ENCODE assay signal across 23 cellular contexts in genomic region chr22:32831571-32831970, GRCh38. TPM values are rescaled to one million over a fixed set of nuclear protein-coding genes. Genes with fewer than 3 reads are reported as not detected.
A peak's percentile ranks its signal among the peaks of the same experiment; 100 is the strongest.
DNase-seq lines count a peak whose midpoint lies in the region; ATAC-seq and TF ChIP-seq lines count a peak whose summit lies in the region.
"Had no signal": no experiment of that assay in that cellular context is flagged by ENCODE, and none has a peak within 500 bp of the region (broad histone marks: within the 10 kb centered on the region; RNA-seq: fewer than 3 reads in every experiment).

No MANE protein-coding gene starts in this region.

- H3K9me3 ChIP-seq in left ventricle myocardium inferior (replicated peaks) (no peaks in the 10 kb centered on the region), gastrocnemius medialis (no peaks in the 10 kb centered on the region), vagina (no peaks in the 10 kb centered on the region)

- H3K4me3 ChIP-seq in left ventricle myocardium inferior (no peak overlapping the region), gastrocnemius medialis (no peak overlapping the region), vagina (no peak overlapping the region)
- H3K4me3 ChIP-seq: dorsolateral prefrontal cortex had no signal

- intact Hi-C loops in left ventricle myocardium inferior (cut with micrococcal nuclease) (no loop called here), Right ventricle myocardium superior (cut with DNase I) (no loop called here), gastrocnemius medialis (cut with DNase I; ENCODE audit: low total_unique reads) (no loop called here), vagina (cut with DNase I) (no loop called here)

- in situ Hi-C loops in gastrocnemius medialis (cut with MboI; ENCODE audit: low sequenced_read_pairs in 4 of 4) = no loop called here

- peak overlapping the region; percentile 86 for H3K27ac ChIP-seq in left ventricle myocardium inferior (replicated peaks)
- peak overlapping the region; percentile 49 for H3K27ac ChIP-seq in layer of hippocampus (ENCODE audit: low read depth, low read length)
- peak overlapping the region; percentile 57 to 72 (median 60) for H3K27ac ChIP-seq in gastrocnemius medialis
- peak overlapping the region; percentile 31 for H3K27ac ChIP-seq in vagina
- H3K27ac ChIP-seq: epithelial cell of prostate had no signal

- TF ChIP-seq CTCF in left ventricle myocardium inferior (IDR thresholded peaks at IDR 0.05; ENCODE audit: borderline replicate concordance) = no peak
- no peak for TF ChIP-seq CTCF in gastrocnemius medialis (IDR thresholded peaks at IDR 0.05 in 4 of 5, conservative IDR thresholded peaks at IDR 0.05 in 1 of 5)
- TF ChIP-seq CTCF in vagina (IDR thresholded peaks at IDR 0.05) = no peak
- no peak for TF ChIP-seq CTCF in omental fat pad (IDR thresholded peaks at IDR 0.05)

- no peak for TF ChIP-seq POLR2A in gastrocnemius medialis (IDR thresholded peaks at IDR 0.05)
- TF ChIP-seq POLR2A in vagina (IDR thresholded peaks at IDR 0.05) = no peak

- no peak for DNase-seq in left ventricle myocardium inferior
- DNase-seq in Right ventricle myocardium superior = no peak
- no peak for DNase-seq in gastrocnemius medialis
- no peak for DNase-seq in vagina (ENCODE audit: extremely low spot score in 2 of 2)
- DNase-seq in omental fat pad (ENCODE audit: low spot score) = no peak
- no peak for DNase-seq in NCI-H2196 treated with DMSO at 0.1 percent for 48 hours (lab: John Stamatoyannopoulos, UW; ENCODE audit: unreplicated experiment)
- DNase-seq in OCI-M2 (lab: John Stamatoyannopoulos, UW; ENCODE audit: unreplicated experiment) = no peak
- DNase-seq: activated CD4-positive, alpha-beta T cell treated with anti-CD3 and anti-CD28 coated beads for 1 hour; activated naive CD4-positive, alpha-beta T cell treated with anti-CD3 and anti-CD28 coated beads for 36 hours; activated T-cell treated with anti-CD3 and anti-CD28 coated beads, Interleukin-2, amount 50 U/mL, for 72 hours; Calu3; central memory CD4-positive, alpha-beta T cell; dorsolateral prefrontal cortex; foreskin fibroblast; hypothalamus; NCI-H1930; NCI-H345; PC-3; T-cell had no signal

- H3K27me3 ChIP-seq in left ventricle myocardium inferior (ENCODE audit: low read depth) (no peaks in the 10 kb centered on the region), layer of hippocampus (ENCODE audit: control insufficient read depth, insufficient read depth, low read length) (no peaks in the 10 kb centered on the region), gastrocnemius medialis (no peaks in the 10 kb centered on the region), vagina (no peaks in the 10 kb centered on the region)
- H3K27me3 ChIP-seq: dorsolateral prefrontal cortex had no signal

- H3K4me1 ChIP-seq in left ventricle myocardium inferior (peaks cover 100% of the 10 kb centered on the region), gastrocnemius medialis (peaks cover 57 to 71% of the 10 kb centered on the region in 2 donors), vagina (peaks cover 94% of the 10 kb centered on the region)

- ATAC-seq in Right ventricle myocardium superior (ENCODE audit: poor library complexity) = no peak
- ATAC-seq in gastrocnemius medialis = no peak
- no peak for ATAC-seq in omental fat pad (ENCODE audit: low FRiP score)
- ATAC-seq: activated T-cell treated with anti-CD3 and anti-CD28 coated beads, Interleukin-2, amount 50 U/mL, for 72 hours; PC-3; sciatic nerve; T-cell had no signal

- H3K36me3 ChIP-seq in left ventricle myocardium inferior (peaks cover 44% of the 10 kb centered on the region), gastrocnemius medialis (no peaks in the 10 kb centered on the region), vagina (peaks cover 0 to 5% of the 10 kb centered on the region in 2 donors)

RNA-seq across cellular contexts. Expression of gene TIMP3, which starts 30.1 kb away (rescaled TPM):
- total RNA-seq in left ventricle myocardium inferior = 250 TPM
- 266 TPM for total RNA-seq in Right ventricle myocardium superior
- 100 to 1,000 TPM; 102 to 247 (median 144) TPM for total RNA-seq in gastrocnemius medialis
- total RNA-seq in vagina = 262 TPM
- total RNA-seq in omental fat pad = 1,000 to 10,000 TPM in 1 of 4 donors, 100 to 1,000 TPM in 3; 561 to 1,580 (median 897) TPM
- total RNA-seq: activated naive CD4-positive, alpha-beta T cell treated with anti-CD3 and anti-CD28 coated beads for 36 hours; B cell; PC-3 had no signal

Comparison
In these comparisons a context has a peak if more than half of its experiments do, and no peak if none do; other contexts are left out.
1. H3K27ac ChIP-seq: peak in every context shown above with its lines; median percentile 86 in left ventricle myocardium inferior; 60 in gastrocnemius medialis; 49 in layer of hippocampus; 31 in vagina.